ENCODE assay signal across 24 cellular contexts in genomic region chr1:90356991-90357390, GRCh38.
DNase-seq lines count a peak whose midpoint lies in the region; ATAC-seq lines count a peak whose summit lies in the region.
"Had no signal": no experiment of that assay in that cellular context is flagged by ENCODE, and none has a peak within 500 bp of the region (broad histone marks: within the 10 kb centered on the region; RNA-seq: fewer than 3 reads in every experiment).

No MANE protein-coding gene starts in this region.

- peak; percentile 49 for ATAC-seq in GM18867 (IDR thresholded peaks at IDR 0.05; ENCODE audit: unreplicated experiment)
- peak; percentile 51 for ATAC-seq in GM18909 (IDR thresholded peaks at IDR 0.05; ENCODE audit: poor library complexity, unreplicated experiment)
- peak; percentile 35 for ATAC-seq in HG02870 (IDR thresholded peaks at IDR 0.05; ENCODE audit: unreplicated experiment)
- no peak for ATAC-seq in HG03457 (IDR thresholded peaks at IDR 0.05; ENCODE audit: unreplicated experiment)
- ATAC-seq: GM23338, K562 had no signal

- H3K27ac Mint-ChIP-seq in immature natural killer cell: no peak overlapping the region
- H3K27ac Mint-ChIP-seq: CD4-positive, alpha-beta memory T cell; GM23338; H9; T-helper 2 cell treated with Interferon-gamma antibody and Interleukin-4, amounts not matched to agents 5 μg/mL and 100 μg/mL, for 36 hours had no signal

- no peaks in the 10 kb centered on the region for H3K36me3 Mint-ChIP-seq in immature natural killer cell
- H3K36me3 Mint-ChIP-seq: CD4-positive, alpha-beta memory T cell had no signal

- H3K27me3 Mint-ChIP-seq in immature natural killer cell (ENCODE audit: low read depth in 3 of 3): peaks cover 0 to 11% (median 3%) of the 10 kb centered on the region in 3 donors

- peak; percentile 10 for DNase-seq in kidney tubule cell (ENCODE audit: low spot score)
- no peak for DNase-seq in immature natural killer cell
- no peak for DNase-seq in stimulated activated CD4-positive, alpha-beta T cell treated with anti-CD3 and anti-CD28 coated beads, Interleukin-2, amount 100 ng/mL, for 48 hours
- DNase-seq: C1 segment of cervical spinal cord; CD4-positive, alpha-beta memory T cell; COR-L47; DMS53; H9; NCI-H1105 treated with DMSO at 0.1 percent for 48 hours; NCI-H146; NCI-H2029 treated with DMSO at 0.1 percent for 48 hours; NCI-H2227 treated with DMSO at 0.1 percent for 48 hours; NCI-H526 treated with DMSO at 0.1 percent for 48 hours; OCI-M1; Peyer's patch; SHP77 treated with DMSO at 0.1 percent for 48 hours; T-helper 1 cell had no signal

- H3K4me1 Mint-ChIP-seq in immature natural killer cell: peaks cover 0 to 2% of the 10 kb centered on the region in 2 donors
- H3K4me1 Mint-ChIP-seq: CD4-positive, alpha-beta memory T cell had no signal

- H3K4me3 Mint-ChIP-seq in immature natural killer cell: no peak overlapping the region
- H3K4me3 Mint-ChIP-seq: CD4-positive, alpha-beta memory T cell; GM23338; H9; T-helper 2 cell treated with Interferon-gamma antibody and Interleukin-4, amounts not matched to agents 5 μg/mL and 100 μg/mL, for 36 hours had no signal

- H3K9me3 Mint-ChIP-seq in immature natural killer cell: peaks cover 0 to 2% (median 0%) of the 10 kb centered on the region in 6 donors
- H3K9me3 Mint-ChIP-seq: CD4-positive, alpha-beta memory T cell; GM23338; H9; T-helper 2 cell treated with Interferon-gamma antibody and Interleukin-4, amounts not matched to agents 5 μg/mL and 100 μg/mL, for 36 hours had no signal
